Comparison of ENCODE assay signal across 12 cellular contexts in genomic region chr2:160220545-160221009, GRCh38. TPM values are rescaled to one million over a fixed set of nuclear protein-coding genes. Genes with fewer than 3 reads are reported as not detected.
DNase-seq lines count a peak whose midpoint lies in the region; ATAC-seq, FAIRE-seq and TF ChIP-seq lines count a peak whose summit lies in the region.
"Had no signal": no experiment of that assay in that cellular context is flagged by ENCODE, and none has a peak within 500 bp of the region (broad histone marks: within the 10 kb centered on the region; RNA-seq: fewer than 3 reads in every experiment).

No MANE protein-coding gene starts in this region.

- no peak overlapping the region for H3K9ac ChIP-seq in HepG2 (ENCODE audit: insufficient read depth, low read depth, low read length)

- DNase-seq in activated CD4-positive, alpha-beta memory T cell treated with anti-CD3 and anti-CD28 coated beads, Interleukin-2, amount 10 ng/mL, durations not matched to agents 7 days and 5 days, result peak; percentile 45
- DNase-seq in tibial nerve (ENCODE audit: low spot score in 2 of 2) (no peak), HepG2 (ENCODE audit: low spot score) (no peak), NCI-H1092 (lab: John Stamatoyannopoulos, UW) (no peak)
- DNase-seq: H7, NCI-H2107, SHP77 had no signal

- intact Hi-C loops in HepG2 (cut with micrococcal nuclease; ENCODE audit: unreplicated experiment), result no loop called here

- TF ChIP-seq POLR2A in tibial nerve (IDR thresholded peaks at IDR 0.05), result no peak
- TF ChIP-seq POLR2A in HepG2 (IDR thresholded peaks at IDR 0.05; ENCODE audit: insufficient read depth in 1 of 2, low read depth in 2 of 2, low read length in 2 of 2), result no peak

- H3K27ac Mint-ChIP-seq in activated CD4-positive, alpha-beta memory T cell treated with anti-CD3 and anti-CD28 coated beads, Interleukin-2, amount 10 ng/mL, durations not matched to agents 7 days and 5 days, result peak overlapping the region; percentile 61

- 73% methylated on average over 4 of the region's 4 CpGs for WGBS in tibial nerve, 2 donors
- 64% methylated on average over 4 of the region's 4 CpGs for WGBS in HepG2 (ENCODE audit: low lambda C conversion rate)

- ATAC-seq in esophagus mucosa, result peak; percentile 84
- ATAC-seq in HepG2, result no peak
- ATAC-seq in HG03280 (IDR thresholded peaks at IDR 0.05; ENCODE audit: unreplicated experiment), result no peak

- no peak for FAIRE-seq in HepG2 (lab: Jason Lieb, UNC)

- H2AFZ ChIP-seq in HepG2 (ENCODE audit: low read length), result no peak overlapping the region

- TF ChIP-seq EP300 in Ishikawa (IDR thresholded peaks at IDR 0.05; ENCODE audit: borderline replicate concordance) (no peak), tibial nerve (IDR thresholded peaks at IDR 0.05) (no peak), HepG2 (IDR thresholded peaks at IDR 0.05; ENCODE audit: low read depth in 2 of 2, low read length in 2 of 2) (no peak), HepG2 (CRISPR knock-in tag; IDR thresholded peaks at IDR 0.05; ENCODE audit: borderline replicate concordance) (no peak)

- no TSS peak for BruUV-seq in HepG2 (replicated peaks; lab: Mats Ljungman, UMichigan)

- peaks cover 13% of the 10 kb centered on the region for H3K27me3 Mint-ChIP-seq in activated CD4-positive, alpha-beta memory T cell treated with anti-CD3 and anti-CD28 coated beads, Interleukin-2, amount 10 ng/mL, durations not matched to agents 7 days and 5 days

- H3K27me3 ChIP-seq in tibial nerve, result no peaks in the 10 kb centered on the region
- H3K27me3 ChIP-seq in HepG2 (ENCODE audit: control insufficient read depth in 1 of 2, insufficient read depth in 2 of 2, low read length in 2 of 2), result no peaks in the 10 kb centered on the region

- H3K4me3 ChIP-seq in skin epidermis (no peak overlapping the region), tibial nerve (no peak overlapping the region), HepG2 (replicated peaks in 1 of 3; ENCODE audit: insufficient read depth in 1 of 3, low read depth in 2 of 3, low read length in 3 of 3) (no peak overlapping the region)
- H3K4me3 ChIP-seq: coronary artery had no signal

- in situ Hi-C loops in HepG2 (cut with HindIII; ENCODE audit: extremely low pct_ligation_motif_present, low pct_unique_long_range_greater_than_20kb), result no loop called here

- POLR2A ChIA-PET in activated CD4-positive, alpha-beta memory T cell treated with anti-CD3 and anti-CD28 coated beads, Interleukin-2, amount 10 ng/mL, durations not matched to agents 7 days and 5 days (lab: Charles Lee), result interaction anchor here (0.9 to 1.6 kb wide), 4 partner anchors 12 to 446 kb away, joined by 3 to 4 read pairs (median 3); no protein-coding TSS in a partner anchor
- POLR2A ChIA-PET in HepG2 (lab: Yijun Ruan, JAX), result no interaction called here

- TF ChIP-seq CTCF in tibial nerve (IDR thresholded peaks at IDR 0.05) (no peak), HepG2 (CRISPR knock-in tag; IDR thresholded peaks at IDR 0.05) (no peak)

- H3K4me3 Mint-ChIP-seq in activated CD4-positive, alpha-beta memory T cell treated with anti-CD3 and anti-CD28 coated beads, Interleukin-2, amount 10 ng/mL, durations not matched to agents 7 days and 5 days, result no peak overlapping the region

- no peak overlapping the region for H3K4me2 ChIP-seq in HepG2 (ENCODE audit: low read depth, low read length)

- H3K36me3 ChIP-seq in tibial nerve (no peaks in the 10 kb centered on the region), HepG2 (replicated peaks in 1 of 2; ENCODE audit: control insufficient read depth in 1 of 2, insufficient read depth in 2 of 2, low read length in 2 of 2) (no peaks in the 10 kb centered on the region)

- no peaks in the 10 kb centered on the region for H3K9me3 ChIP-seq in tibial nerve
- no peaks in the 10 kb centered on the region for H3K9me3 ChIP-seq in HepG2 (ENCODE audit: low read length)

- H3K4me1 Mint-ChIP-seq in activated CD4-positive, alpha-beta memory T cell treated with anti-CD3 and anti-CD28 coated beads, Interleukin-2, amount 10 ng/mL, durations not matched to agents 7 days and 5 days, result peaks cover 60% of the 10 kb centered on the region

- H3K4me1 ChIP-seq in tibial nerve (peaks cover 0 to 28% (median 11%) of the 10 kb centered on the region in 4 donors), HepG2 (ENCODE audit: insufficient read depth, low read length) (peaks cover 38% of the 10 kb centered on the region)

- TF ChIP-seq RAD21 in Ishikawa (IDR thresholded peaks at IDR 0.05; ENCODE audit: low read depth) (peak; percentile 43), HepG2 (CRISPR knock-in tag; IDR thresholded peaks at IDR 0.05) (no peak)

- CTCF ChIA-PET in activated CD4-positive, alpha-beta memory T cell treated with anti-CD3 and anti-CD28 coated beads, Interleukin-2, amount 10 ng/mL, durations not matched to agents 7 days and 5 days (lab: Charles Lee), result interaction anchor here (0.8 to 2.0 kb wide), 4 partner anchors 11 to 774 kb away, joined by 3 to 10 read pairs (median 4); no protein-coding TSS in a partner anchor
- CTCF ChIA-PET in HepG2 (lab: Yijun Ruan, JAX; ENCODE audit: low intra/inter-chr PET ratio, low total read pairs), result no interaction called here

- H3K27ac ChIP-seq in skin epidermis (peak overlapping the region in 20 of 21 experiments; percentile 43 to 84 (median 76)), tibial nerve (peak overlapping the region in 2 of 4 donors; percentile 77 to 82), HepG2 (ENCODE audit: extremely low read length, insufficient read depth, low read length) (no peak overlapping the region)

- H3K36me3 Mint-ChIP-seq in activated CD4-positive, alpha-beta memory T cell treated with anti-CD3 and anti-CD28 coated beads, Interleukin-2, amount 10 ng/mL, durations not matched to agents 7 days and 5 days (ENCODE audit: low read depth), result no peaks in the 10 kb centered on the region

- no peaks in the 10 kb centered on the region for H3K9me3 Mint-ChIP-seq in activated CD4-positive, alpha-beta memory T cell treated with anti-CD3 and anti-CD28 coated beads, Interleukin-2, amount 10 ng/mL, durations not matched to agents 7 days and 5 days

- H3K79me2 ChIP-seq in HepG2 (ENCODE audit: insufficient read depth, low read length), result no peaks in the 10 kb centered on the region

- H4K20me1 ChIP-seq in HepG2 (ENCODE audit: insufficient read depth, low read length), result no peaks in the 10 kb centered on the region

TF ChIP-seq in Ishikawa, 13 proteins besides CTCF, POLR2A, EP300 and RAD21 (continues in another document):
- no peak for TF ChIP-seq CEBPB (IDR thresholded peaks at IDR 0.05)
- TF ChIP-seq USF1 (IDR thresholded peaks at IDR 0.05), result no peak
- TF ChIP-seq FOXM1 (IDR thresholded peaks at IDR 0.05; ENCODE audit: borderline replicate concordance, low read depth), result no peak
- TF ChIP-seq YY1 (IDR thresholded peaks at IDR 0.05; ENCODE audit: low read depth), result no peak
- no peak for TF ChIP-seq EGR1 (IDR thresholded peaks at IDR 0.05)
- no peak for TF ChIP-seq NFIC (IDR thresholded peaks at IDR 0.05)

TF ChIP-seq in HepG2, 621 proteins besides CTCF, POLR2A, EP300 and RAD21 (continues in another document):
- TF ChIP-seq ZBTB33 (CRISPR knock-in tag; IDR thresholded peaks at IDR 0.05) (no peak), SMAD1 (CRISPR knock-in tag; IDR thresholded peaks at IDR 0.05; ENCODE audit: borderline replicate concordance, low read depth) (no peak), SIX4 (CRISPR knock-in tag; IDR thresholded peaks at IDR 0.05) (no peak), SALL2 (CRISPR knock-in tag; IDR thresholded peaks at IDR 0.05) (no peak), ZNF543 (CRISPR knock-in tag; IDR thresholded peaks at IDR 0.05) (no peak)

RNA-seq across cellular contexts. Expression of gene ITGB6, which starts 20.5 kb away (rescaled TPM):
- total RNA-seq in activated CD4-positive, alpha-beta memory T cell treated with anti-CD3 and anti-CD28 coated beads, Interleukin-2, amount 10 ng/mL, durations not matched to agents 7 days and 5 days, result not detected
- total RNA-seq in esophagus mucosa (24.2 TPM), tibial nerve (not detected), HepG2 (2016; rRNA removed; fragmentation: Illumina TruSeq; extraction: Trizol) (not detected in 2 replicates)
- total RNA-seq in HepG2 (2016; cell fraction: cytosol; rRNA removed; fragmentation: Illumina TruSeq; extraction: Trizol; ENCODE audit: low read depth), result not detected in 2 replicates
- not detected in 2 replicates for total RNA-seq in HepG2 (2016; cell fraction: insoluble cytoplasmic fraction; rRNA removed; fragmentation: Illumina TruSeq; extraction: Trizol)
- total RNA-seq in HepG2 (2016; cell fraction: membrane; rRNA removed; fragmentation: Illumina TruSeq; extraction: Trizol), result not detected in 2 replicates
- not detected in 2 replicates for total RNA-seq in HepG2 (2016; cell fraction: nucleus; rRNA removed; fragmentation: Illumina TruSeq; extraction: Trizol)
- not detected in 2 replicates for polyA plus RNA-seq in HepG2 (2011; rRNA removed)
- polyA plus RNA-seq in HepG2 (2011; cell fraction: cytosol; rRNA removed), result not detected in 2 replicates
- polyA plus RNA-seq in HepG2 (2011; cell fraction: nucleus; rRNA removed), result not detected in 2 replicates
- not detected in 2 replicates for polyA plus RNA-seq in HepG2 (2012)
- not detected in 2 replicates for polyA plus RNA-seq in HepG2 (2016; cell fraction: cytosol; fragmentation: Illumina TruSeq; extraction: Trizol; ENCODE audit: low read depth)
- not detected in 2 replicates for polyA plus RNA-seq in HepG2 (2016; cell fraction: insoluble cytoplasmic fraction; fragmentation: Illumina TruSeq; extraction: Trizol; ENCODE audit: low read depth)
- not detected in 2 replicates for polyA plus RNA-seq in HepG2 (2016; cell fraction: membrane; fragmentation: Illumina TruSeq; extraction: Trizol; ENCODE audit: low read depth)
- polyA plus RNA-seq in HepG2 (2016; cell fraction: nucleus; fragmentation: Illumina TruSeq; extraction: Trizol; ENCODE audit: insufficient read depth, low read depth), result not detected in 2 replicates
- polyA minus RNA-seq in HepG2 (2011; rRNA and poly(A)+ RNA removed; ENCODE audit: low replicate concordance), result 0.26 TPM in 1 of 2 replicates, not detected in the other
- polyA minus RNA-seq in HepG2 (2011; cell fraction: cytosol; rRNA and poly(A)+ RNA removed), result not detected in 2 replicates
- not detected in 2 replicates for polyA minus RNA-seq in HepG2 (2011; cell fraction: nucleus; rRNA and poly(A)+ RNA removed)
- total RNA-seq: H7 had no signal

Comparison
In these comparisons a context has a peak if more than half of its experiments do, and no peak if none do; other contexts are left out.
1. RNA of gene ITGB6, which starts 20.5 kb away (total RNA-seq): 24.2 TPM in esophagus mucosa (single experiment); not detected in activated CD4-positive, alpha-beta memory T cell treated with anti-CD3 and anti-CD28 coated beads, Interleukin-2, amount 10 ng/mL, durations not matched to agents 7 days and 5 days, not detected in tibial nerve and not detected in HepG2; every median in the first group is over 10 times any median in the second.